19 cellular contexts compared by ENCODE assay signal in genomic region chr16:57043248-57043647, GRCh38. TPM values are rescaled to one million over a fixed set of nuclear protein-coding genes. Genes with fewer than 3 reads are reported as not detected.
DNase-seq lines count a peak whose midpoint lies in the region; ATAC-seq and TF ChIP-seq lines count a peak whose summit lies in the region.
"Had no signal": no experiment of that assay in that cellular context is flagged by ENCODE, and none has a peak within 500 bp of the region (broad histone marks: within the 10 kb centered on the region; RNA-seq: fewer than 3 reads in every experiment).

No MANE protein-coding gene starts in this region.

- peak overlapping the region; percentile 87 for H3K27ac ChIP-seq in neutrophil
- H3K27ac ChIP-seq: ascending aorta, colonic mucosa, SK-N-MC, WERI-Rb-1 had no signal

- TF ChIP-seq CTCF in neutrophil (IDR thresholded peaks at IDR 0.05), result no peak

- ATAC-seq in HG03378 (IDR thresholded peaks at IDR 0.05; ENCODE audit: unreplicated experiment) (no peak), HG03571 (IDR thresholded peaks at IDR 0.05; ENCODE audit: unreplicated experiment) (no peak)

- peak overlapping the region; percentile 96 for H3K27ac Mint-ChIP-seq in T-helper 1 cell treated with Interleukin-12 subunit alpha and Interleukin-12 subunit beta and Interleukin-4 antibody, amounts not matched to agents 30 μg/mL and 1 μg/mL, for 36 hours
- peak overlapping the region; percentile 88 to 100 (median 98) for H3K27ac Mint-ChIP-seq in IgD-negative memory B cell
- H3K27ac Mint-ChIP-seq in activated T-helper 1 cell treated with anti-CD3 and anti-CD28 coated beads, Interleukin-12 subunit alpha, Interleukin-12 subunit beta, Interleukin-2, Interleukin-4 antibody, amounts not matched to agents 30 ng/mL and 10 ng/mL and 1 ng/mL, durations not matched to agents 14 hours and 24 hours and 36 hours, result peak overlapping the region; percentile 98

- H3K9me3 Mint-ChIP-seq in T-helper 1 cell treated with Interleukin-12 subunit alpha and Interleukin-12 subunit beta and Interleukin-4 antibody, amounts not matched to agents 30 μg/mL and 1 μg/mL, for 36 hours, result no peaks in the 10 kb centered on the region
- no peaks in the 10 kb centered on the region for H3K9me3 Mint-ChIP-seq in IgD-negative memory B cell
- H3K9me3 Mint-ChIP-seq in activated T-helper 1 cell treated with anti-CD3 and anti-CD28 coated beads, Interleukin-12 subunit alpha, Interleukin-12 subunit beta, Interleukin-2, Interleukin-4 antibody, amounts not matched to agents 30 ng/mL and 10 ng/mL and 1 ng/mL, durations not matched to agents 14 hours and 24 hours and 36 hours, result no peaks in the 10 kb centered on the region
- H3K9me3 Mint-ChIP-seq: neural crest cell had no signal

- peaks cover 80 to 84% of the 10 kb centered on the region in 2 experiments for H3K4me1 ChIP-seq in neutrophil (ENCODE audit: control insufficient read depth in 1 of 2, insufficient read depth in 1 of 2, low read depth in 1 of 2, low read length in 1 of 2)
- H3K4me1 ChIP-seq: ascending aorta, colonic mucosa had no signal

- intact Hi-C loops in activated T-helper 1 cell treated with anti-CD3 and anti-CD28 coated beads, Interleukin-12 subunit alpha, Interleukin-12 subunit beta, Interleukin-2, Interleukin-4 antibody, amounts not matched to agents 30 ng/mL and 10 ng/mL and 1 ng/mL, durations not matched to agents 14 hours and 24 hours and 36 hours (cut with micrococcal nuclease), result loop anchor here (5.0 to 10.0 kb wide), 3 partner anchors 178 to 428 kb away; partner anchors contain the start of genes NUP93 and SLC12A3

- no peak for TF ChIP-seq POLR2A in erythroblast (IDR thresholded peaks at IDR 0.05; ENCODE audit: low read length)

- H3K27me3 ChIP-seq in neutrophil, result no peaks in the 10 kb centered on the region
- H3K27me3 ChIP-seq: ascending aorta, colonic mucosa had no signal

- peaks cover 56% of the 10 kb centered on the region for H3K36me3 Mint-ChIP-seq in T-helper 1 cell treated with Interleukin-12 subunit alpha and Interleukin-12 subunit beta and Interleukin-4 antibody, amounts not matched to agents 30 μg/mL and 1 μg/mL, for 36 hours (ENCODE audit: low read depth)
- peaks cover 19% of the 10 kb centered on the region for H3K36me3 Mint-ChIP-seq in IgD-negative memory B cell
- H3K36me3 Mint-ChIP-seq in activated T-helper 1 cell treated with anti-CD3 and anti-CD28 coated beads, Interleukin-12 subunit alpha, Interleukin-12 subunit beta, Interleukin-2, Interleukin-4 antibody, amounts not matched to agents 30 ng/mL and 10 ng/mL and 1 ng/mL, durations not matched to agents 14 hours and 24 hours and 36 hours (ENCODE audit: low read depth), result peaks cover 58% of the 10 kb centered on the region

- H3K27me3 Mint-ChIP-seq in T-helper 1 cell treated with Interleukin-12 subunit alpha and Interleukin-12 subunit beta and Interleukin-4 antibody, amounts not matched to agents 30 μg/mL and 1 μg/mL, for 36 hours (ENCODE audit: low read depth), result no peaks in the 10 kb centered on the region
- peaks cover 5% of the 10 kb centered on the region for H3K27me3 Mint-ChIP-seq in IgD-negative memory B cell
- H3K27me3 Mint-ChIP-seq in activated T-helper 1 cell treated with anti-CD3 and anti-CD28 coated beads, Interleukin-12 subunit alpha, Interleukin-12 subunit beta, Interleukin-2, Interleukin-4 antibody, amounts not matched to agents 30 ng/mL and 10 ng/mL and 1 ng/mL, durations not matched to agents 14 hours and 24 hours and 36 hours (ENCODE audit: insufficient read depth), result no peaks in the 10 kb centered on the region

- peak overlapping the region; percentile 82 for H3K4me3 Mint-ChIP-seq in T-helper 1 cell treated with Interleukin-12 subunit alpha and Interleukin-12 subunit beta and Interleukin-4 antibody, amounts not matched to agents 30 μg/mL and 1 μg/mL, for 36 hours
- peak overlapping the region; percentile 76 to 90 (median 81) for H3K4me3 Mint-ChIP-seq in IgD-negative memory B cell
- H3K4me3 Mint-ChIP-seq in activated T-helper 1 cell treated with anti-CD3 and anti-CD28 coated beads, Interleukin-12 subunit alpha, Interleukin-12 subunit beta, Interleukin-2, Interleukin-4 antibody, amounts not matched to agents 30 ng/mL and 10 ng/mL and 1 ng/mL, durations not matched to agents 14 hours and 24 hours and 36 hours, result no peak overlapping the region
- H3K4me3 Mint-ChIP-seq: neural crest cell had no signal

- DNase-seq in T-helper 1 cell, result no peak
- DNase-seq in activated T-helper 1 cell treated with anti-CD3 and anti-CD28 coated beads, Interleukin-12 subunit alpha, Interleukin-12 subunit beta, Interleukin-2, Interleukin-4 antibody, amounts not matched to agents 30 ng/mL and 10 ng/mL and 1 ng/mL, durations not matched to agents 14 hours and 24 hours and 36 hours (ENCODE audit: low spot score), result no peak
- DNase-seq in erythroblast (lab: John Stamatoyannopoulos, UW), result no peak
- DNase-seq: 8988T, colonic mucosa, EL, mammary epithelial cell, NCI-H1694 treated with DMSO at 0.1 percent for 48 hours, NCI-H446, retina, WERI-Rb-1 had no signal

- no peaks in the 10 kb centered on the region for H3K9me3 ChIP-seq in neutrophil
- H3K9me3 ChIP-seq: ascending aorta, colonic mucosa had no signal

- H3K4me3 ChIP-seq in neutrophil (ENCODE audit: low read depth in 1 of 2, low read length in 1 of 2), result peak overlapping the region; percentile 59 to 69
- H3K4me3 ChIP-seq: ascending aorta, colonic mucosa, SK-N-MC had no signal

- peaks cover 52% of the 10 kb centered on the region for H3K36me3 ChIP-seq in neutrophil
- H3K36me3 ChIP-seq: WERI-Rb-1 had no signal

- H3K4me1 Mint-ChIP-seq in T-helper 1 cell treated with Interleukin-12 subunit alpha and Interleukin-12 subunit beta and Interleukin-4 antibody, amounts not matched to agents 30 μg/mL and 1 μg/mL, for 36 hours (ENCODE audit: low read depth), result peaks cover 43% of the 10 kb centered on the region
- H3K4me1 Mint-ChIP-seq in IgD-negative memory B cell, result peaks cover 54 to 70% (median 67%) of the 10 kb centered on the region in 3 donors
- H3K4me1 Mint-ChIP-seq in activated T-helper 1 cell treated with anti-CD3 and anti-CD28 coated beads, Interleukin-12 subunit alpha, Interleukin-12 subunit beta, Interleukin-2, Interleukin-4 antibody, amounts not matched to agents 30 ng/mL and 10 ng/mL and 1 ng/mL, durations not matched to agents 14 hours and 24 hours and 36 hours (ENCODE audit: low read depth), result peaks cover 52% of the 10 kb centered on the region

RNA-seq across cellular contexts. Expression of gene CPNE2, which starts 49.1 kb away (rescaled TPM):
- 2.0 TPM for polyA plus RNA-seq in IgD-negative memory B cell
- 3.7 and 4.6 TPM in 2 replicates for total RNA-seq in activated T-helper 1 cell treated with anti-CD3 and anti-CD28 coated beads, Interleukin-12 subunit alpha, Interleukin-12 subunit beta, Interleukin-2, Interleukin-4 antibody, amounts not matched to agents 30 ng/mL and 10 ng/mL and 1 ng/mL, durations not matched to agents 14 hours and 24 hours and 36 hours

RNA-seq across cellular contexts. Expression of gene NLRC5, which starts 53.9 kb away (rescaled TPM):
- 134 TPM for polyA plus RNA-seq in IgD-negative memory B cell
- 164 and 175 TPM in 2 replicates for total RNA-seq in activated T-helper 1 cell treated with anti-CD3 and anti-CD28 coated beads, Interleukin-12 subunit alpha, Interleukin-12 subunit beta, Interleukin-2, Interleukin-4 antibody, amounts not matched to agents 30 ng/mL and 10 ng/mL and 1 ng/mL, durations not matched to agents 14 hours and 24 hours and 36 hours
